9 cellular contexts compared by ENCODE assay signal in the genomic region with DNA sequence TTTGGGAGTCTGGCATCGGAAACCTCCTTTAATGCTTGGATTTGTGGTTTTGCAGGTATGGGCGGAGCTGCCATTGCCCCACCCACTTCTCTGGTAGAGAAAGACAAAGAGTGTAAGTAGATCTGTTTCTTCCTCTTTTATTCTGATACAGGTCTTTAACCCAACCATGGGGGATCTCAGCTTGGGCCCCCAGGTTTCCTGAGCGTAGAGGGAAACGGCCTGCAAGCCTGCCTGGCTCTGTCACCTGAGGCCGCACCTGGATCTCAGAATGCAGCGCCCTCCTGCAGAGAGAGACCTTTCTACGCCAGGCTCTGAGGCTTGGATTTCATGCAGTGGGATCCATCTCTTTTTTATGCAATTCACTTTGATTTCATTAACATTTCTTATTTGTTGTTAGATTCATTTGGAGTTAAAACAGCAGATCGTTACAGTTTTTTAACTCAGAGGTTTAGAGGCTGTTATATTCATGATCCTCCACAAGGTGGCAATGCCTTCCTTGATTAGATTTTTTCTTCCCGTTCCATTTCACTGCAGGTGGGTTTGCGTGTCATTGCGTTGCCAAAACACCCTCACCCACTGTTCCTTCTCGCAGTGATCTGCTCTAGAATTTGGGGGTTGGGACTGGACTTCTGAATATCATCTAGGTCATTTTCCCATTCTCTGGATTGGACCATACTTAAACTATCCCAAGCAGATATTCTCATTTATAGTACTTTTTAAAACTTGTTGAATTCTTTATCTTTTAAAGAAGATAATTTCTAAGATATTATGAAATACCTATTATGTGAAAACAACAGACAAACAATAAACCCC. TPM values are rescaled to one million over a fixed set of nuclear protein-coding genes. Genes with fewer than 3 reads are reported as not detected.
A peak's percentile ranks its signal among the peaks of the same experiment; 100 is the strongest.
DNase-seq lines count a peak whose midpoint lies in the region; ATAC-seq, FAIRE-seq and TF ChIP-seq lines count a peak whose summit lies in the region.
"Had no signal": no experiment of that assay in that cellular context is flagged by ENCODE, and none has a peak within 500 bp of the region (broad histone marks: within the 10 kb centered on the region; RNA-seq: fewer than 3 reads in every experiment).

No MANE protein-coding gene starts in this region.

- intact Hi-C loops in activated T-helper 1 cell treated with anti-CD3 and anti-CD28 coated beads, Interleukin-12 subunit alpha, Interleukin-12 subunit beta, Interleukin-2, Interleukin-4 antibody, amounts not matched to agents 30 ng/mL and 10 ng/mL and 1 ng/mL, durations not matched to agents 14 hours and 24 hours and 36 hours (cut with micrococcal nuclease) = loop anchor here (1.0 to 5.0 kb wide), 6 partner anchors 21 to 558 kb away; no protein-coding TSS in a partner anchor
- intact Hi-C loops in psoas muscle (cut with DNase I) = loop anchor here (1.0 to 5.0 kb wide), 4 partner anchors 42 to 294 kb away; a partner anchor contains a TSS

- H3K27me3 ChIP-seq in psoas muscle (ENCODE audit: insufficient read depth in 3 of 3, low read length in 2 of 3) = no peaks in the 10 kb centered on the region

- no peaks in the 10 kb centered on the region for H3K9me3 ChIP-seq in psoas muscle

- TF ChIP-seq CTCF in psoas muscle (IDR thresholded peaks at IDR 0.05) = peak; percentile 82

- peak overlapping the region; percentile 59 for H3K27ac Mint-ChIP-seq in activated T-helper 1 cell treated with anti-CD3 and anti-CD28 coated beads, Interleukin-12 subunit alpha, Interleukin-12 subunit beta, Interleukin-2, Interleukin-4 antibody, amounts not matched to agents 30 ng/mL and 10 ng/mL and 1 ng/mL, durations not matched to agents 14 hours and 24 hours and 36 hours

- peak overlapping the region; percentile 12 for H3K27ac ChIP-seq in psoas muscle

- ATAC-seq in psoas muscle = peak; percentile 39 to 61 (median 57)
- ATAC-seq in GM18511 (IDR thresholded peaks at IDR 0.05; ENCODE audit: unreplicated experiment) = no peak
- no peak for ATAC-seq in HG02759 (IDR thresholded peaks at IDR 0.05; ENCODE audit: unreplicated experiment)

- H3K4me1 ChIP-seq in psoas muscle = peaks cover 16% of the 10 kb centered on the region

- H3K27me3 Mint-ChIP-seq in activated T-helper 1 cell treated with anti-CD3 and anti-CD28 coated beads, Interleukin-12 subunit alpha, Interleukin-12 subunit beta, Interleukin-2, Interleukin-4 antibody, amounts not matched to agents 30 ng/mL and 10 ng/mL and 1 ng/mL, durations not matched to agents 14 hours and 24 hours and 36 hours (ENCODE audit: insufficient read depth) = no peaks in the 10 kb centered on the region

- H3K4me1 Mint-ChIP-seq in activated T-helper 1 cell treated with anti-CD3 and anti-CD28 coated beads, Interleukin-12 subunit alpha, Interleukin-12 subunit beta, Interleukin-2, Interleukin-4 antibody, amounts not matched to agents 30 ng/mL and 10 ng/mL and 1 ng/mL, durations not matched to agents 14 hours and 24 hours and 36 hours (ENCODE audit: low read depth) = peaks cover 56% of the 10 kb centered on the region

- H3K4me3 Mint-ChIP-seq in activated T-helper 1 cell treated with anti-CD3 and anti-CD28 coated beads, Interleukin-12 subunit alpha, Interleukin-12 subunit beta, Interleukin-2, Interleukin-4 antibody, amounts not matched to agents 30 ng/mL and 10 ng/mL and 1 ng/mL, durations not matched to agents 14 hours and 24 hours and 36 hours = no peak overlapping the region

- H3K36me3 Mint-ChIP-seq in activated T-helper 1 cell treated with anti-CD3 and anti-CD28 coated beads, Interleukin-12 subunit alpha, Interleukin-12 subunit beta, Interleukin-2, Interleukin-4 antibody, amounts not matched to agents 30 ng/mL and 10 ng/mL and 1 ng/mL, durations not matched to agents 14 hours and 24 hours and 36 hours (ENCODE audit: low read depth) = peaks cover 66% of the 10 kb centered on the region

- DNase-seq in activated CD4-positive, CD25-positive, alpha-beta regulatory T cell treated with anti-CD3 and anti-CD28 coated beads, Interleukin-2, amount 50 U/mL, for 16 hours (ENCODE audit: low read depth, low spot score) = peak; percentile 10
- no peak for DNase-seq in activated CD4-positive, CD25-positive, alpha-beta regulatory T cell (lab: John Stamatoyannopoulos, UW)
- DNase-seq in M059J (ENCODE audit: low read depth) = peak; percentile 29
- peak; percentile 22 for DNase-seq in activated T-helper 1 cell treated with anti-CD3 and anti-CD28 coated beads, Interleukin-12 subunit alpha, Interleukin-12 subunit beta, Interleukin-2, Interleukin-4 antibody, amounts not matched to agents 30 ng/mL and 10 ng/mL and 1 ng/mL, durations not matched to agents 14 hours and 24 hours and 36 hours (ENCODE audit: low spot score)
- no peak for DNase-seq in frontal cortex (ENCODE audit: low spot score in 2 of 2)
- no peak for DNase-seq in psoas muscle

- FAIRE-seq in frontal cortex (lab: Jason Lieb, UNC) = peak; percentile 49
- FAIRE-seq: colon had no signal

- H3K9me3 Mint-ChIP-seq in activated T-helper 1 cell treated with anti-CD3 and anti-CD28 coated beads, Interleukin-12 subunit alpha, Interleukin-12 subunit beta, Interleukin-2, Interleukin-4 antibody, amounts not matched to agents 30 ng/mL and 10 ng/mL and 1 ng/mL, durations not matched to agents 14 hours and 24 hours and 36 hours = no peaks in the 10 kb centered on the region

- WGBS in psoas muscle, 3 donors = 42 to 49% (median 45%) methylated on average over 12 of the region's 12 CpGs

- peaks cover 17 to 94% of the 10 kb centered on the region in 2 donors for H3K36me3 ChIP-seq in psoas muscle (ENCODE audit: insufficient read depth in 1 of 2, low read depth in 1 of 2)

- no peak overlapping the region for H3K4me3 ChIP-seq in psoas muscle

RNA-seq across cellular contexts. Expression of a gene that starts 20.0 kb away (rescaled TPM):
- total RNA-seq in M059J (2014; rRNA removed; shearing (Covaris generic)) = 15.5 and 17.1 TPM in 2 replicates
- total RNA-seq in activated T-helper 1 cell treated with anti-CD3 and anti-CD28 coated beads, Interleukin-12 subunit alpha, Interleukin-12 subunit beta, Interleukin-2, Interleukin-4 antibody, amounts not matched to agents 30 ng/mL and 10 ng/mL and 1 ng/mL, durations not matched to agents 14 hours and 24 hours and 36 hours = 265 and 283 TPM in 2 replicates
- total RNA-seq in frontal cortex (31.8 TPM), psoas muscle (100 to 1,000 TPM in 1 of 4 donors, 10 to 100 TPM in 3; 74.4 to 104 (median 86.5) TPM)
- polyA plus RNA-seq in psoas muscle = 100 to 1,000 TPM in 2 of 3 donors, 10 to 100 TPM in 1; 76.0 to 157 (median 110) TPM

RNA-seq across cellular contexts. Expression of a gene that starts 46.7 kb away (rescaled TPM):
- not detected in 2 replicates for total RNA-seq in M059J (2014; rRNA removed; shearing (Covaris generic))
- 1,237 and 1,254 TPM in 2 replicates for total RNA-seq in activated T-helper 1 cell treated with anti-CD3 and anti-CD28 coated beads, Interleukin-12 subunit alpha, Interleukin-12 subunit beta, Interleukin-2, Interleukin-4 antibody, amounts not matched to agents 30 ng/mL and 10 ng/mL and 1 ng/mL, durations not matched to agents 14 hours and 24 hours and 36 hours
- not detected for total RNA-seq in frontal cortex
- total RNA-seq in psoas muscle = 1 to 10 TPM in 1 of 4 donors, under 1 TPM in 3; 0.13 to 1.8 (median 0.73) TPM
- polyA plus RNA-seq in psoas muscle = under 1 TPM; 0.08 to 0.20 (median 0.12) TPM

Comparison
In these comparisons a context has a peak if more than half of its experiments do, and no peak if none do; other contexts are left out.
1. DNase-seq: peak in activated CD4-positive, CD25-positive, alpha-beta regulatory T cell treated with anti-CD3 and anti-CD28 coated beads, Interleukin-2, amount 50 U/mL, for 16 hours (single experiment), M059J (single experiment) and activated T-helper 1 cell treated with anti-CD3 and anti-CD28 coated beads, Interleukin-12 subunit alpha, Interleukin-12 subunit beta, Interleukin-2, Interleukin-4 antibody, amounts not matched to agents 30 ng/mL and 10 ng/mL and 1 ng/mL, durations not matched to agents 14 hours and 24 hours and 36 hours (single experiment); none in activated CD4-positive, CD25-positive, alpha-beta regulatory T cell (0 of 4), frontal cortex (0 of 2) and psoas muscle (0 of 2).
2. ATAC-seq: peak in psoas muscle (4 of 4); none in GM18511 (single experiment) and HG02759 (single experiment).
3. RNA of a gene that starts 46.7 kb away (total RNA-seq): 1,237 to 1,254 TPM in activated T-helper 1 cell treated with anti-CD3 and anti-CD28 coated beads, Interleukin-12 subunit alpha, Interleukin-12 subunit beta, Interleukin-2, Interleukin-4 antibody, amounts not matched to agents 30 ng/mL and 10 ng/mL and 1 ng/mL, durations not matched to agents 14 hours and 24 hours and 36 hours; 0.13 to 1.8 TPM in psoas muscle, not detected in M059J and not detected in frontal cortex (single experiment); every median in the first group is over 100 times any median in the second.